ENCODE assay signal across 23 cellular contexts in genomic region chr7:111256391-111256790, GRCh38.
"Had no signal": no experiment of that assay in that cellular context is flagged by ENCODE, and none has a peak within 500 bp of the region (broad histone marks: within the 10 kb centered on the region; RNA-seq: fewer than 3 reads in every experiment).

No MANE protein-coding gene starts in this region.

- H3K27ac ChIP-seq: coronary artery, esophagus squamous epithelium, neural progenitor cell, psoas muscle, sigmoid colon, stomach, testis, tibial artery, upper lobe of left lung had no signal

- H2AFZ ChIP-seq: neural progenitor cell had no signal

- H3K4me1 ChIP-seq: esophagus squamous epithelium, neural progenitor cell, psoas muscle, sigmoid colon, stomach, testis, tibial artery, upper lobe of left lung had no signal

- H3K4me3 ChIP-seq: coronary artery, esophagus squamous epithelium, lung, mucosa of descending colon, neural progenitor cell, psoas muscle, sigmoid colon, stomach, testis, tibial artery, upper lobe of left lung had no signal

- H3K9ac ChIP-seq: neural progenitor cell had no signal

- DNase-seq: dermis blood vessel endothelial cell; effector memory CD4-positive, alpha-beta T cell; erythroblast; esophagus squamous epithelium; hypothalamus; kidney; mesenchymal stem cell; mucosa of descending colon; naive B cell; posterior cingulate gyrus; psoas muscle; right cardiac atrium; sigmoid colon; stimulated activated CD4-positive, alpha-beta T cell treated with anti-CD3 and anti-CD28 coated beads, Interleukin-2, amount 100 ng/mL, for 24 hours; stimulated activated CD4-positive, alpha-beta T cell treated with anti-CD3 and anti-CD28 coated beads, Interleukin-4, amount 100 ng/mL, for 24 hours; stimulated activated naive CD4-positive, alpha-beta T cell treated with Interleukin-2 at 50 U/mL for 16 hours; stomach; testis; tibial artery; upper lobe of left lung had no signal

- H3K9me3 ChIP-seq: mucosa of descending colon, psoas muscle, sigmoid colon, testis, upper lobe of left lung had no signal

- H3K4me2 ChIP-seq: neural progenitor cell had no signal

- H3K36me3 ChIP-seq: esophagus squamous epithelium, neural progenitor cell, sigmoid colon, stomach, tibial artery, upper lobe of left lung had no signal

- H3K27me3 ChIP-seq: esophagus squamous epithelium, neural progenitor cell, sigmoid colon, stomach, testis, tibial artery, upper lobe of left lung had no signal
